12 cellular contexts compared by ENCODE assay signal in the genomic region with DNA sequence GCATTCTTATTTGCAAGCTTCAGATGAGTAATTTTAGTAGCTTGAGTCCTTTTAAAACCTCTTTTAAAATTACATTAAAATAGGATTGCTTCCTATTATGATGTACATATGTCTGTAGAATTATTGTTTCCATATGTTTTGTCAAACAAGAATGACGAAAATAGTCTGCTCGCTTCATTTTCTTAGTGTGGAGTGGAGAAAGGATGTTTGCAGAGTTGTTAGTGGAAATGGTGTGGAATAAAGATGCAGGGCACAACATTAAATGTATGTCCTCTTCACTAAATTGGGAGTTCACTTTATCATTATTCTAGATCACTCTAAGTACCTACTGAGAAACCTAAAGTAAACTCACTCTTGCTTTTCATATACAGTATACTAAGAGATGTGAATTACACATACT. TPM values are rescaled to one million over a fixed set of nuclear protein-coding genes. Genes with fewer than 3 reads are reported as not detected.
DNase-seq lines count a peak whose midpoint lies in the region; ATAC-seq and TF ChIP-seq lines count a peak whose summit lies in the region.
"Had no signal": no experiment of that assay in that cellular context is flagged by ENCODE, and none has a peak within 500 bp of the region (broad histone marks: within the 10 kb centered on the region; RNA-seq: fewer than 3 reads in every experiment).

No MANE protein-coding gene starts in this region.

- no peak overlapping the region for H2AFZ ChIP-seq in HCT116 (ENCODE audit: low read depth, low read length, poor library complexity, severe bottlenecking)

- no peak overlapping the region for H3K9ac ChIP-seq in HCT116 (ENCODE audit: low read length)

- TF ChIP-seq POLR2A in HCT116 (IDR thresholded peaks at IDR 0.05; ENCODE audit: borderline replicate concordance, extremely low read depth, insufficient read depth, insufficient read length) (no peak), adrenal gland (IDR thresholded peaks at IDR 0.05) (no peak), stomach (IDR thresholded peaks at IDR 0.05) (no peak)

- H3K4me2 ChIP-seq in HCT116 (ENCODE audit: low read length), result peak overlapping the region; percentile 56; the same call in 1 of the 2 replicates

- H3K36me3 ChIP-seq in HCT116 (ENCODE audit: control insufficient read depth in 1 of 2, insufficient read depth in 2 of 2, low read length in 2 of 2) (no peaks in the 10 kb centered on the region), adrenal gland (replicated peaks in 1 of 2) (no peaks in the 10 kb centered on the region), mesodermal cell (ENCODE audit: control insufficient read depth, insufficient read depth, low read length) (peaks cover 7% of the 10 kb centered on the region), stomach (no peaks in the 10 kb centered on the region)

- H3K27me3 ChIP-seq in HCT116 (ENCODE audit: insufficient read depth, low read length) (no peaks in the 10 kb centered on the region), adrenal gland (no peaks in the 10 kb centered on the region), stomach (no peaks in the 10 kb centered on the region)
- H3K27me3 ChIP-seq: body of pancreas had no signal

- RAD21 ChIA-PET in HCT116 (lab: Charles Lee; ENCODE audit: low non-redundant PET in 1 of 2, low total read pairs in 2 of 2, uncharacterized antibody in 2 of 2, unreplicated experiment in 2 of 2), result no interaction called here

- H4K20me1 ChIP-seq in HCT116 (ENCODE audit: insufficient read depth), result no peaks in the 10 kb centered on the region

- no peak overlapping the region for H3K27ac ChIP-seq in HCT116 (ENCODE audit: low read depth, low read length)
- H3K27ac ChIP-seq in adrenal gland, result peak overlapping the region in 3 of 5 donors; percentile 38 to 87 (median 83)
- H3K27ac ChIP-seq in mesodermal cell (ENCODE audit: low read depth, low read length, severe bottlenecking), result peak overlapping the region; percentile 97
- peak overlapping the region in 4 of 5 donors; percentile 89 to 96 (median 92) for H3K27ac ChIP-seq in stomach

- H3K4me3 ChIP-seq in HCT116 (replicated peaks in 1 of 2; ENCODE audit: low read depth in 1 of 2, low read length in 2 of 2) (no peak overlapping the region), adrenal gland (peak overlapping the region in 1 of 4 donors; percentile 66), mesodermal cell (ENCODE audit: extremely low read depth, insufficient read depth, low read length, poor library complexity, severe bottlenecking) (no peak overlapping the region), stomach (no peak overlapping the region)
- H3K4me3 ChIP-seq: body of pancreas had no signal

- intact Hi-C loops in HCT116 (cut with micrococcal nuclease) (no loop called here), adrenal gland (cut with DNase I) (no loop called here), stomach (cut with DNase I; ENCODE audit: low total_unique reads) (no loop called here)

- CTCF ChIA-PET in HCT116 (lab: Charles Lee), result interaction anchor here (1.2 kb wide), 1 partner anchor 34 kb away, joined by 3 read pairs; no protein-coding TSS in a partner anchor

- TF ChIP-seq EP300 in stomach (IDR thresholded peaks at IDR 0.05), result no peak

- no peaks in the 10 kb centered on the region for H3K9me2 ChIP-seq in HCT116 (ENCODE audit: insufficient read depth)

- H3K79me2 ChIP-seq in HCT116 (ENCODE audit: insufficient read depth, low read length), result peaks cover 10% of the 10 kb centered on the region; the same call in 1 of the 2 replicates

- no peak for ATAC-seq in HCT116
- no peak for ATAC-seq in GM21528 (IDR thresholded peaks at IDR 0.05; ENCODE audit: low FRiP score, unreplicated experiment)

- no peaks in the 10 kb centered on the region for H3K9me3 ChIP-seq in HCT116 (ENCODE audit: control insufficient read depth in 1 of 2, insufficient read depth in 1 of 2, low read depth in 1 of 2, low read length in 2 of 2)
- no peaks in the 10 kb centered on the region for H3K9me3 ChIP-seq in adrenal gland (replicated peaks in 1 of 3)
- H3K9me3 ChIP-seq in mesodermal cell (ENCODE audit: control insufficient read depth, low read length), result no peaks in the 10 kb centered on the region
- no peaks in the 10 kb centered on the region for H3K9me3 ChIP-seq in stomach
- H3K9me3 ChIP-seq: body of pancreas had no signal

- POLR2A ChIA-PET in HCT116 (lab: Charles Lee), result no interaction called here

- 84 to 96% (median 94%) methylated on average over 2 of the region's 2 CpGs for WGBS in adrenal gland, 4 donors
- WGBS in mesodermal cell (ENCODE audit: insufficient coverage in 2 of 2), 2 experiments, result 93% methylated on average over 2 of the region's 2 CpGs; no CpG with 5 or more reads in 1 of the 2 experiments
- WGBS in stomach, 5 donors, result 86 to 94% (median 91%) methylated on average over 2 of the region's 2 CpGs

- no peak for DNase-seq in HCT116 (ENCODE audit: low read depth, low spot score)
- DNase-seq in adrenal gland, result no peak
- no peak for DNase-seq in stomach
- DNase-seq in NCI-H1694 (lab: John Stamatoyannopoulos, UW), result no peak
- DNase-seq in DMS114 treated with DMSO at 0.1 percent for 48 hours (lab: John Stamatoyannopoulos, UW; ENCODE audit: unreplicated experiment), result no peak
- DNase-seq: body of pancreas, H9, Karpas-422, kidney, T1000 had no signal

- BruUV-seq in HCT116 (replicated peaks; lab: Mats Ljungman, UMichigan), result no TSS peak

- H3K4me1 ChIP-seq in HCT116 (ENCODE audit: control insufficient read depth in 1 of 2, insufficient read depth in 2 of 2, low read length in 2 of 2), result peaks cover 0 to 13% of the 10 kb centered on the region in 2 experiments; a peak in 2 of 4 replicates
- peaks cover 19 to 47% of the 10 kb centered on the region in 2 donors for H3K4me1 ChIP-seq in adrenal gland (replicated peaks in 1 of 2)
- peaks cover 30% of the 10 kb centered on the region for H3K4me1 ChIP-seq in mesodermal cell (ENCODE audit: control insufficient read depth, insufficient read depth, low read length, poor library complexity, severe bottlenecking)
- peaks cover 4 to 56% (median 28%) of the 10 kb centered on the region in 4 donors for H3K4me1 ChIP-seq in stomach

- no peak for TF ChIP-seq RAD21 in HCT116 (IDR thresholded peaks at IDR 0.05; ENCODE audit: low read depth)

- TF ChIP-seq CTCF in HCT116 (IDR thresholded peaks at IDR 0.05 in 2 of 3, conservative IDR thresholded peaks at IDR 0.05 in 1 of 3; ENCODE audit: borderline replicate concordance in 1 of 3, insufficient read depth in 1 of 3, low read depth in 2 of 3, low read length in 2 of 3) (no peak), adrenal gland (IDR thresholded peaks at IDR 0.05) (no peak), stomach (IDR thresholded peaks at IDR 0.05) (no peak)

TF ChIP-seq in HCT116, 20 proteins besides CTCF, POLR2A, EP300 and RAD21:
- TF ChIP-seq ELF1 (IDR thresholded peaks at IDR 0.05; ENCODE audit: borderline replicate concordance, low read depth) (no peak), CBX3 (IDR thresholded peaks at IDR 0.05; ENCODE audit: low read depth) (no peak), FOSL1 (IDR thresholded peaks at IDR 0.05; ENCODE audit: low read depth) (no peak), EGR1 (IDR thresholded peaks at IDR 0.05; ENCODE audit: low read depth) (no peak), SIN3A (IDR thresholded peaks at IDR 0.05; ENCODE audit: low read depth) (no peak), CEBPB (IDR thresholded peaks at IDR 0.05; ENCODE audit: low read depth) (no peak)
- TF ChIP-seq, protein P1, sequence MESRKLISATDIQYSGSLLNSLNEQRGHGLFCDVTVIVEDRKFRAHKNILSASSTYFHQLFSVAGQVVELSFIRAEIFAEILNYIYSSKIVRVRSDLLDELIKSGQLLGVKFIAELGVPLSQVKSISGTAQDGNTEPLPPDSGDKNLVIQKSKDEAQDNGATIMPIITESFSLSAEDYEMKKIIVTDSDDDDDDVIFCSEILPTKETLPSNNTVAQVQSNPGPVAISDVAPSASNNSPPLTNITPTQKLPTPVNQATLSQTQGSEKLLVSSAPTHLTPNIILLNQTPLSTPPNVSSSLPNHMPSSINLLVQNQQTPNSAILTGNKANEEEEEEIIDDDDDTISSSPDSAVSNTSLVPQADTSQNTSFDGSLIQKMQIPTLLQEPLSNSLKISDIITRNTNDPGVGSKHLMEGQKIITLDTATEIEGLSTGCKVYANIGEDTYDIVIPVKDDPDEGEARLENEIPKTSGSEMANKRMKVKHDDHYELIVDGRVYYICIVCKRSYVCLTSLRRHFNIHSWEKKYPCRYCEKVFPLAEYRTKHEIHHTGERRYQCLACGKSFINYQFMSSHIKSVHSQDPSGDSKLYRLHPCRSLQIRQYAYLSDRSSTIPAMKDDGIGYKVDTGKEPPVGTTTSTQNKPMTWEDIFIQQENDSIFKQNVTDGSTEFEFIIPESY (IDR thresholded peaks at IDR 0.05; ENCODE audit: extremely low read depth, insufficient replicate concordance, low read length), result no peak
TF ChIP-seq in HCT116: peak in this region for 0.

RNA-seq across cellular contexts. Expression of a gene that starts 59.5 kb away (rescaled TPM):
- total RNA-seq in HCT116 (2021; ENCODE audit: unreplicated experiment), result 64.1 TPM
- 30.5 and 32.7 TPM in 2 replicates for polyA plus RNA-seq in HCT116 (2012)
- total RNA-seq in adrenal gland, result 10 to 100 TPM; 16.2 to 48.6 (median 27.4) TPM
- 10 to 100 TPM; 31.0 to 75.6 (median 31.9) TPM for polyA plus RNA-seq in adrenal gland
- polyA plus RNA-seq in mesodermal cell (2013, experiment 1 of 2), result 52.0 TPM
- polyA plus RNA-seq in mesodermal cell (2013, experiment 2 of 2), result 47.8 TPM
- total RNA-seq in stomach, result 10 to 100 TPM in 3 of 5 donors, 1 to 10 TPM in 2; 2.7 to 33.3 (median 23.1) TPM
- 10 to 100 TPM; 14.7 to 25.3 (median 21.1) TPM for polyA plus RNA-seq in stomach
